In the genomic region with DNA sequence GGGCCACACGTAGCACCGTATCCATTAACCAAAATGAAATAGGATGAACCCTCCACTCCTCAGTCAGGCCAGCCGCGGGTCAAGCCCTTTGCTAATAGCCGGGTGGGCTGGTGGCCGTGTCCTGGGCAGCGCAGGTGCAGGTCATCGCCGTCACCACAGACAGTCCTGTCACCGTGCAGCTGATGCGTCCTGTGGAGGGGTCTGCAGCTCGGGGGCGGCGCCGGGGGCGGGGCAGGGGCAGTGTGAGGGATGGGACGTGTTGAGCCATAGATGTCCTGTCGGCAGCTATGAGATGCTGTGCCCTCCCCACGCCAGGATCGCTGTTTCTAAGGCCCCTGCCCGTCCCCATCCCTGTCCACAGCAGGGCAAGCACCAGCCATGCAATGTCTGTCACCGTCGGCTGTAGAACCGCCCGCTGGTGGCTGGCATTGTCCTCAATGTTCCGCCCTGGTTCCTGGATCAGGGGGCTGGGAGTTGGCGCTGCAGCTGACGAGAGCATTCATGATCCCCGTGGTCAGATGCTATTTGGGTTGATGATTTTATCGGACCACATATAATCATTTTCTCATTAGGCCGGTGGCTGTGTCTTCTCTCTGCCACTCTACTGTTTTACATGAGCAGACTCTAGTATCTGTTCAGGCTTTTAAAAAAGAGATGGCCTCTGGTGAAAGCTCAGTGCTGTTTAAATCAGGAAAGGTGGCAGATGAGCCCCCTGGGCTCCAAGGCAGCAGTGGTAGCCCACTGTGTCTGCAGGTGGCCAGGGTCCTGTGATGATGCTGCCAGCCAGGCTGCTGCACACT, we compare ENCODE assay signal across 12 cellular contexts.
"Had no signal": no experiment of that assay in that cellular context is flagged by ENCODE, and none has a peak within 500 bp of the region (broad histone marks: within the 10 kb centered on the region; RNA-seq: fewer than 3 reads in every experiment).

No MANE protein-coding gene starts in this region.

- H3K27ac ChIP-seq: colonic mucosa, esophagus muscularis mucosa, thyroid gland had no signal

- DNase-seq: activated CD4-positive, alpha-beta memory T cell treated with anti-CD3 and anti-CD28 coated beads for 36 hours; activated CD8-positive, alpha-beta memory T cell treated with anti-CD3 and anti-CD28 coated beads, Interleukin-2, amount 10 ng/mL, durations not matched to agents 7 days and 5 days; activated naive CD4-positive, alpha-beta T cell treated with anti-CD3 and anti-CD28 coated beads, Interleukin-2, amount 50 U/mL, for 16 hours; activated T-cell treated with anti-CD3 and anti-CD28 coated beads, Interleukin-2, amount 50 U/mL, for 24 hours; caudate nucleus; colonic mucosa; left ventricle myocardium superior; mesenchymal stem cell; stimulated activated CD4-positive, alpha-beta T cell treated with anti-CD3 and anti-CD28 coated beads, Interleukin-2, amount 100 ng/mL, for 48 hours; thyroid gland had no signal

- H3K27ac Mint-ChIP-seq: activated CD4-positive, alpha-beta memory T cell treated with anti-CD3 and anti-CD28 coated beads for 36 hours; activated CD8-positive, alpha-beta memory T cell treated with anti-CD3 and anti-CD28 coated beads, Interleukin-2, amount 10 ng/mL, durations not matched to agents 7 days and 5 days; activated T-cell treated with anti-CD3 and anti-CD28 coated beads, Interleukin-2, amount 50 U/mL, for 24 hours; stimulated activated memory B cell treated with anti-CD40 and anti-IgM and Interleukin-4, amounts not matched to agents 10 μg/mL and 1 μg/mL and 100 μg/mL, for 72 hours had no signal

- H3K36me3 ChIP-seq: colonic mucosa had no signal

- H3K4me1 ChIP-seq: colonic mucosa had no signal

- H3K4me3 ChIP-seq: colonic mucosa, esophagus muscularis mucosa, thyroid gland had no signal

- H3K27me3 Mint-ChIP-seq: activated CD4-positive, alpha-beta memory T cell treated with anti-CD3 and anti-CD28 coated beads for 36 hours; activated CD8-positive, alpha-beta memory T cell treated with anti-CD3 and anti-CD28 coated beads, Interleukin-2, amount 10 ng/mL, durations not matched to agents 7 days and 5 days; activated T-cell treated with anti-CD3 and anti-CD28 coated beads, Interleukin-2, amount 50 U/mL, for 24 hours; stimulated activated memory B cell treated with anti-CD40 and anti-IgM and Interleukin-4, amounts not matched to agents 10 μg/mL and 1 μg/mL and 100 μg/mL, for 72 hours had no signal

- H3K4me3 Mint-ChIP-seq: activated CD4-positive, alpha-beta memory T cell treated with anti-CD3 and anti-CD28 coated beads for 36 hours; activated CD8-positive, alpha-beta memory T cell treated with anti-CD3 and anti-CD28 coated beads, Interleukin-2, amount 10 ng/mL, durations not matched to agents 7 days and 5 days; activated T-cell treated with anti-CD3 and anti-CD28 coated beads, Interleukin-2, amount 50 U/mL, for 24 hours; stimulated activated memory B cell treated with anti-CD40 and anti-IgM and Interleukin-4, amounts not matched to agents 10 μg/mL and 1 μg/mL and 100 μg/mL, for 72 hours had no signal

- H3K27me3 ChIP-seq: colonic mucosa, esophagus muscularis mucosa, thyroid gland had no signal

- H3K4me1 Mint-ChIP-seq: activated CD8-positive, alpha-beta memory T cell treated with anti-CD3 and anti-CD28 coated beads, Interleukin-2, amount 10 ng/mL, durations not matched to agents 7 days and 5 days; stimulated activated memory B cell treated with anti-CD40 and anti-IgM and Interleukin-4, amounts not matched to agents 10 μg/mL and 1 μg/mL and 100 μg/mL, for 72 hours had no signal

- H3K9me3 ChIP-seq: thyroid gland had no signal

- ATAC-seq: activated CD8-positive, alpha-beta memory T cell treated with anti-CD3 and anti-CD28 coated beads, Interleukin-2, amount 10 ng/mL, durations not matched to agents 7 days and 5 days; left ventricle myocardium superior; stimulated activated memory B cell treated with anti-CD40 and anti-IgM and Interleukin-4, amounts not matched to agents 10 μg/mL and 1 μg/mL and 100 μg/mL, for 72 hours had no signal
